ENCODE assay signal across 1 cellular context in genomic region chr5:177434942-177435738, GRCh38.
A peak's percentile ranks its signal among the peaks of the same experiment; 100 is the strongest.
TF ChIP-seq lines count a peak whose summit lies in the region.

No MANE protein-coding gene starts in this region.

TF ChIP-seq in HepG2, 621 proteins besides CTCF, POLR2A, EP300 and RAD21 (continues in another document):
- TF ChIP-seq SETDB1 (CRISPR knock-in tag; IDR thresholded peaks at IDR 0.05; ENCODE audit: borderline replicate concordance) (no peak), ATF5 (CRISPR knock-in tag; IDR thresholded peaks at IDR 0.05; ENCODE audit: low read depth) (no peak), TSC22D2 (CRISPR knock-in tag; IDR thresholded peaks at IDR 0.05; ENCODE audit: borderline replicate concordance) (no peak), ATRX (CRISPR knock-in tag; IDR thresholded peaks at IDR 0.05; ENCODE audit: borderline replicate concordance) (no peak), SRF (IDR thresholded peaks at IDR 0.05; ENCODE audit: low read depth, low read length) (no peak), ZBTB37 (CRISPR knock-in tag; IDR thresholded peaks at IDR 0.05) (no peak), ZBTB38 (CRISPR knock-in tag; IDR thresholded peaks at IDR 0.05) (0 out of 2 replicates have a peak, but pooled peaks have one; percentile 23), ZFP36L2 (CRISPR knock-in tag; IDR thresholded peaks at IDR 0.05) (no peak), HIVEP1 (CRISPR knock-in tag; IDR thresholded peaks at IDR 0.05) (no peak), ZNF317 (CRISPR knock-in tag; IDR thresholded peaks at IDR 0.05) (no peak), FOSL2 (CRISPR knock-in tag; IDR thresholded peaks at IDR 0.05) (peak; percentile 47), TBX2 (CRISPR knock-in tag; IDR thresholded peaks at IDR 0.05; ENCODE audit: borderline replicate concordance) (0 out of 2 replicates have a peak, but pooled peaks have one; percentile 31), ATF2 (CRISPR knock-in tag; IDR thresholded peaks at IDR 0.05) (no peak), JARID2 (CRISPR knock-in tag; IDR thresholded peaks at IDR 0.05; ENCODE audit: insufficient replicate concordance) (no peak), GTF2F1 (IDR thresholded peaks at IDR 0.05; ENCODE audit: low read length) (no peak), ETV6 (CRISPR knock-in tag; conservative IDR thresholded peaks at IDR 0.05) (no peak; the same call in 1 of the 2 replicates), NR2C2 (CRISPR knock-in tag; IDR thresholded peaks at IDR 0.05; ENCODE audit: borderline replicate concordance) (peak; percentile 42; the same call in 1 of the 2 replicates), ZNF652 (CRISPR knock-in tag; IDR thresholded peaks at IDR 0.05; ENCODE audit: borderline replicate concordance, low read depth) (no peak), KMT2A (CRISPR knock-in tag; IDR thresholded peaks at IDR 0.05) (no peak), KLF9 (CRISPR knock-in tag; IDR thresholded peaks at IDR 0.05; ENCODE audit: low read depth) (no peak), HBP1 (CRISPR knock-in tag; IDR thresholded peaks at IDR 0.05; ENCODE audit: low read depth) (no peak), KMT2B (CRISPR knock-in tag; IDR thresholded peaks at IDR 0.05) (no peak), CBX5 (CRISPR knock-in tag; IDR thresholded peaks at IDR 0.05; ENCODE audit: borderline replicate concordance) (no peak), KLF11 (CRISPR knock-in tag; IDR thresholded peaks at IDR 0.05) (no peak), SUZ12 (IDR thresholded peaks at IDR 0.05; ENCODE audit: low read depth, low read length) (no peak), ZBTB39 (CRISPR knock-in tag; IDR thresholded peaks at IDR 0.05) (no peak), ZNF724P (CRISPR knock-in tag; IDR thresholded peaks at IDR 0.05; ENCODE audit: borderline replicate concordance) (no peak), RBAK (CRISPR knock-in tag; IDR thresholded peaks at IDR 0.05) (no peak), MYC (CRISPR knock-in tag; IDR thresholded peaks at IDR 0.05; ENCODE audit: borderline replicate concordance) (peak; percentile 39; the same call in 1 of the 2 replicates), MTA1 (CRISPR knock-in tag; IDR thresholded peaks at IDR 0.05; ENCODE audit: borderline replicate concordance) (peak; percentile 47; the same call in 1 of the 2 replicates), DPF2 (CRISPR knock-in tag; IDR thresholded peaks at IDR 0.05; ENCODE audit: borderline replicate concordance, low read depth) (0 out of 2 replicates have a peak, but pooled peaks have one; percentile 31), HMGXB4 (CRISPR knock-in tag; IDR thresholded peaks at IDR 0.05; ENCODE audit: borderline replicate concordance in 1 of 2, low read depth in 1 of 2) (0 out of 4 replicates have a peak, but pooled peaks of 1 of the 2 experiments have one; percentile 34), ATAD3A (CRISPR knock-in tag; IDR thresholded peaks at IDR 0.05) (no peak), ZSCAN29 (CRISPR knock-in tag; conservative IDR thresholded peaks at IDR 0.05) (no peak), ELF4 (CRISPR knock-in tag; IDR thresholded peaks at IDR 0.05; ENCODE audit: borderline replicate concordance) (no peak), AKAP8 (CRISPR knock-in tag; IDR thresholded peaks at IDR 0.05) (peak; percentile 49; the same call in 1 of the 2 replicates), ZNF563 (CRISPR knock-in tag; IDR thresholded peaks at IDR 0.05) (no peak), EED (CRISPR knock-in tag; IDR thresholded peaks at IDR 0.05) (0 out of 2 replicates have a peak, but pooled peaks have one; percentile 53), ZMYM4 (CRISPR knock-in tag; IDR thresholded peaks at IDR 0.05) (0 out of 2 replicates have a peak, but pooled peaks have one; percentile 13), POLR2G (IDR thresholded peaks at IDR 0.05; ENCODE audit: low read depth, low read length) (peak; percentile 58; the same call in 1 of the 2 replicates), HDAC6 (IDR thresholded peaks at IDR 0.05; ENCODE audit: low read depth, low read length) (no peak), DR1 (CRISPR knock-in tag; IDR thresholded peaks at IDR 0.05) (no peak), MED1 (CRISPR knock-in tag; IDR thresholded peaks at IDR 0.05) (peak; percentile 40), ZBTB2 (CRISPR knock-in tag; IDR thresholded peaks at IDR 0.05; ENCODE audit: low read depth) (no peak), ZNF335 (CRISPR knock-in tag; IDR thresholded peaks at IDR 0.05) (no peak), LRRFIP1 (CRISPR knock-in tag; conservative IDR thresholded peaks at IDR 0.05) (no peak), ZNF710 (CRISPR knock-in tag; IDR thresholded peaks at IDR 0.05; ENCODE audit: borderline replicate concordance) (0 out of 2 replicates have a peak, but pooled peaks have one; percentile 33), SSRP1 (CRISPR knock-in tag; IDR thresholded peaks at IDR 0.05) (no peak; the same call in 1 of the 2 replicates), CCAR2 (optimal IDR thresholded peaks at IDR 0.05; ENCODE audit: low read depth, low read length) (no peak), EHMT2 (IDR thresholded peaks at IDR 0.05; ENCODE audit: borderline replicate concordance, low read depth, low read length) (no peak), ZNF841 (CRISPR knock-in tag; IDR thresholded peaks at IDR 0.05; ENCODE audit: borderline replicate concordance) (no peak), ZNF770 (CRISPR knock-in tag; IDR thresholded peaks at IDR 0.05) (peak; percentile 81)
